In the genomic region with DNA sequence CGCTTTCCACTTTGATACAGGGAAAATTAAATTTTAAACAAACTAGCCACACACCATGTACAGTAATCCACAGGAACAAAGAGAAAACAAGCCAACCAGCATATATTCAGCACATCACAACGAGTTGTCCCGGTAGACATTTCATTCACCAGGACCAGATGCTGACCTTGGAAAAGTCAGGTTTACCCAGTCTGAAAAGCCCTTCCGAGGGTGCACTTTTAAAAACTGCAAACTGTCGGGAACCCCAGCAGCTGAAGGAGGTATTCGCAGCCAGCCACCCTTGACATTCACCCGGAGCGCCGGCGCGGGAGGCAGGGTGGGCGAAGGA, we compare ENCODE assay signal across 12 cellular contexts. TPM values are rescaled to one million over a fixed set of nuclear protein-coding genes. Genes with fewer than 3 reads are reported as not detected.
DNase-seq lines count a peak whose midpoint lies in the region; ATAC-seq and TF ChIP-seq lines count a peak whose summit lies in the region.
"Had no signal": no experiment of that assay in that cellular context is flagged by ENCODE, and none has a peak within 500 bp of the region (broad histone marks: within the 10 kb centered on the region; RNA-seq: fewer than 3 reads in every experiment).

No MANE protein-coding gene starts in this region.

- TF ChIP-seq CTCF in breast epithelium (IDR thresholded peaks at IDR 0.05), result no peak
- TF ChIP-seq CTCF in MCF 10A (IDR thresholded peaks at IDR 0.05; ENCODE audit: unreplicated experiment), result no peak
- TF ChIP-seq CTCF in activated CD8-positive, alpha-beta T cell treated with anti-CD3 and anti-CD28 coated beads for 36 hours (IDR thresholded peaks at IDR 0.05), result no peak
- TF ChIP-seq CTCF in kidney epithelial cell (IDR thresholded peaks at IDR 0.05; ENCODE audit: insufficient read depth, low read length, poor library complexity, severe bottlenecking), result no peak
- no peak for TF ChIP-seq CTCF in type B pancreatic cell (conservative IDR thresholded peaks at IDR 0.05)

- ATAC-seq in activated CD8-positive, alpha-beta T cell treated with anti-CD3 and anti-CD28 coated beads for 36 hours, result no peak
- no peak for ATAC-seq in HG02884 (IDR thresholded peaks at IDR 0.05; ENCODE audit: unreplicated experiment)

- H3K27ac ChIP-seq in breast epithelium (no peak overlapping the region), substantia nigra (ENCODE audit: low read depth, low read length, poor library complexity, severe bottlenecking) (no peak overlapping the region)
- H3K27ac ChIP-seq: BLaER1 had no signal

- BruUV-seq in MCF 10A (replicated peaks; lab: Mats Ljungman, UMichigan), result no TSS peak

- H3K4me3 ChIP-seq in breast epithelium (peak overlapping the region in 2 of 3 donors; percentile 66 to 78), kidney epithelial cell (ENCODE audit: low read depth, low read length) (peak overlapping the region; percentile 49)
- H3K4me3 ChIP-seq: BLaER1 had no signal

- H3K36me3 ChIP-seq in breast epithelium (no peaks in the 10 kb centered on the region), kidney epithelial cell (ENCODE audit: control insufficient read depth, insufficient read depth, low read length) (no peaks in the 10 kb centered on the region)
- H3K36me3 ChIP-seq: BLaER1, spleen had no signal

- DNase-seq in breast epithelium (ENCODE audit: low spot score in 2 of 2), result no peak
- DNase-seq in MCF 10A (ENCODE audit: unreplicated experiment), result no peak
- no peak for DNase-seq in activated CD8-positive, alpha-beta T cell treated with anti-CD3 and anti-CD28 coated beads for 36 hours
- DNase-seq in kidney epithelial cell (ENCODE audit: low read depth), result no peak
- DNase-seq in type B pancreatic cell (ENCODE audit: extremely low spot score, unreplicated experiment), result no peak
- DNase-seq in globus pallidus (ENCODE audit: low spot score), result no peak
- DNase-seq in substantia nigra (lab: John Stamatoyannopoulos, UW), result no peak
- DNase-seq: anterior cingulate cortex, NCI-H2081, spleen had no signal

- peaks cover 0 to 9% of the 10 kb centered on the region in 2 donors for H3K27me3 ChIP-seq in breast epithelium
- H3K27me3 ChIP-seq in kidney epithelial cell (ENCODE audit: control insufficient read depth, insufficient read depth, low read length), result peaks cover 6% of the 10 kb centered on the region
- H3K27me3 ChIP-seq: BLaER1 had no signal

- no peaks in the 10 kb centered on the region for H3K4me1 ChIP-seq in breast epithelium
- H3K4me1 ChIP-seq: BLaER1 had no signal

- H3K27ac Mint-ChIP-seq in MCF 10A (ENCODE audit: low read depth, unreplicated experiment) (no peak overlapping the region), type B pancreatic cell (peak overlapping the region; percentile 39)
- H3K27ac Mint-ChIP-seq in activated CD8-positive, alpha-beta T cell treated with anti-CD3 and anti-CD28 coated beads for 36 hours, result no peak overlapping the region

- POLR2A ChIA-PET in MCF 10A (lab: Yijun Ruan, JAX), result no interaction called here
- POLR2A ChIA-PET in activated CD8-positive, alpha-beta T cell treated with anti-CD3 and anti-CD28 coated beads for 36 hours (lab: Charles Lee), result no interaction called here

- no peak for TF ChIP-seq POLR2A in breast epithelium (IDR thresholded peaks at IDR 0.05)

- intact Hi-C loops in breast epithelium (cut with DNase I; ENCODE audit: low total_unique reads) (no loop called here), MCF 10A (cut with micrococcal nuclease) (no loop called here)
- intact Hi-C loops in activated CD8-positive, alpha-beta T cell treated with anti-CD3 and anti-CD28 coated beads for 36 hours (cut with micrococcal nuclease), result no loop called here

- no peaks in the 10 kb centered on the region for H3K36me3 Mint-ChIP-seq in MCF 10A (ENCODE audit: insufficient read depth, unreplicated experiment)
- no peaks in the 10 kb centered on the region for H3K36me3 Mint-ChIP-seq in activated CD8-positive, alpha-beta T cell treated with anti-CD3 and anti-CD28 coated beads for 36 hours (ENCODE audit: low read depth)
- no peaks in the 10 kb centered on the region for H3K36me3 Mint-ChIP-seq in type B pancreatic cell

- H3K4me1 Mint-ChIP-seq in MCF 10A (ENCODE audit: insufficient read depth, unreplicated experiment) (no peaks in the 10 kb centered on the region), type B pancreatic cell (ENCODE audit: unreplicated experiment) (peaks cover 4% of the 10 kb centered on the region)
- peaks cover 20% of the 10 kb centered on the region for H3K4me1 Mint-ChIP-seq in activated CD8-positive, alpha-beta T cell treated with anti-CD3 and anti-CD28 coated beads for 36 hours (ENCODE audit: low read depth)

- H3K9me3 Mint-ChIP-seq in MCF 10A (ENCODE audit: unreplicated experiment) (no peaks in the 10 kb centered on the region), type B pancreatic cell (no peaks in the 10 kb centered on the region)
- H3K9me3 Mint-ChIP-seq in activated CD8-positive, alpha-beta T cell treated with anti-CD3 and anti-CD28 coated beads for 36 hours, result no peaks in the 10 kb centered on the region

- H3K27me3 Mint-ChIP-seq in MCF 10A (ENCODE audit: insufficient read depth, unreplicated experiment) (no peaks in the 10 kb centered on the region), type B pancreatic cell (peaks cover 76% of the 10 kb centered on the region)
- H3K27me3 Mint-ChIP-seq in activated CD8-positive, alpha-beta T cell treated with anti-CD3 and anti-CD28 coated beads for 36 hours, result peaks cover 45% of the 10 kb centered on the region

- no peaks in the 10 kb centered on the region for H3K9me3 ChIP-seq in breast epithelium
- H3K9me3 ChIP-seq: spleen had no signal

- CTCF ChIA-PET in MCF 10A (lab: Yijun Ruan, JAX), result interaction anchor here (0.6 to 0.7 kb wide), 2 partner anchors 173 to 1279 kb away, joined by 3 read pairs; no protein-coding TSS in a partner anchor
- CTCF ChIA-PET in activated CD8-positive, alpha-beta T cell treated with anti-CD3 and anti-CD28 coated beads for 36 hours (lab: Charles Lee), result interaction anchor here (0.9 to 3.8 kb wide), 3 partner anchors 10 to 102 kb away, joined by 3 to 16 read pairs (median 6); no protein-coding TSS in a partner anchor

- no peak overlapping the region for H3K4me3 Mint-ChIP-seq in MCF 10A (ENCODE audit: unreplicated experiment)
- peak overlapping the region; percentile 47 for H3K4me3 Mint-ChIP-seq in activated CD8-positive, alpha-beta T cell treated with anti-CD3 and anti-CD28 coated beads for 36 hours
- H3K4me3 Mint-ChIP-seq in type B pancreatic cell, result peak overlapping the region; percentile 80

RNA-seq across cellular contexts. Expression of gene MCOLN3, which starts 1.2 kb away (rescaled TPM):
- total RNA-seq in breast epithelium, result 10 to 100 TPM in 1 of 3 donors, 1 to 10 TPM in 2; 2.9 to 13.6 (median 3.2) TPM
- 0.70 and 1.3 TPM in 2 replicates for total RNA-seq in MCF 10A (2022)
- total RNA-seq in activated CD8-positive, alpha-beta T cell treated with anti-CD3 and anti-CD28 coated beads for 36 hours, result under 1 TPM; 0.25 to 0.29 TPM
- 11.6 and 13.6 TPM in 2 replicates for total RNA-seq in kidney epithelial cell
- 3.4 and 7.2 TPM in 2 replicates for total RNA-seq in type B pancreatic cell (ENCODE audit: low replicate concordance)

RNA-seq across cellular contexts. Expression of gene MCOLN2, which starts 50.2 kb away (rescaled TPM):
- total RNA-seq in breast epithelium, result 1 to 10 TPM in 2 of 3 donors, under 1 TPM in 1; 0.33 to 3.8 (median 1.6) TPM
- total RNA-seq in MCF 10A (2022), result 3.0 and 3.1 TPM in 2 replicates
- 10 to 100 TPM; 15.7 to 17.8 TPM for total RNA-seq in activated CD8-positive, alpha-beta T cell treated with anti-CD3 and anti-CD28 coated beads for 36 hours
- 0.46 and 0.55 TPM in 2 replicates for total RNA-seq in kidney epithelial cell
- 0.19 and 0.31 TPM in 2 replicates for total RNA-seq in type B pancreatic cell (ENCODE audit: low replicate concordance)
